In the genomic region with DNA sequence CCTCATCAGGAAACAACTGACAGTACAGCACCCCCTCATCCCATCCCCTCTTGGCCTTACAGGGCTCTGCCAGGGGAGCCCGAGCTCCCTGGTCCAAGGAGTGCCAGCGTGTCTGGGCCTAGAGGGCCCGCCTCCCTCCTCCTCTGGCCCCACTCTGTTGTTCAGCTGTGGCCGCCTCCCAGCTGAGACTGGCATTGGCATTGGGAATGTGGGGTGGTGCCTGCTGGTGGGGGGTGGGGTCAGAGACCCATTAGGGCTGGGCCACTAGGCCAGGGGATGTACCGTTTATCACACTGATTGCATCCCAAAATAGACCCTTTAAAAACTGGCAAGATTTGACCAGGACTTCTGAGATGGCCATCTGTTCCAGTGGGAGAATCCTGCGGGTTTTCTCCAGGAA, we compare ENCODE assay signal across 8 cellular contexts. TPM values are rescaled to one million over a fixed set of nuclear protein-coding genes. Genes with fewer than 3 reads are reported as not detected.
DNase-seq lines count a peak whose midpoint lies in the region; ATAC-seq, FAIRE-seq and TF ChIP-seq lines count a peak whose summit lies in the region.

No MANE protein-coding gene starts in this region.

- intact Hi-C loops in Right ventricle myocardium inferior (cut with DNase I): loop anchor here (5.0 kb wide), 2 partner anchors 72 to 252 kb away; a partner anchor contains a TSS
- intact Hi-C loops in cardiac septum (cut with DNase I): loop anchor here (5.0 kb wide), 3 partner anchors 72 to 252 kb away; a partner anchor contains a TSS
- intact Hi-C loops in kidney (cut with DNase I): no loop called here

- H3K4me3 ChIP-seq in kidney (ENCODE audit: low read length in 2 of 2): peak overlapping the region; percentile 63 to 73

- H3K27ac Mint-ChIP-seq in brain: no peak overlapping the region

- H3K36me3 ChIP-seq in kidney (ENCODE audit: control insufficient read depth in 1 of 2, insufficient read depth in 2 of 2, low read length in 2 of 2): no peaks in the 10 kb centered on the region

- DNase-seq in Right ventricle myocardium inferior (ENCODE audit: missing footprints): no peak
- DNase-seq in cardiac septum (ENCODE audit: low spot score): no peak
- no peak for DNase-seq in kidney
- DNase-seq in substantia nigra (lab: John Stamatoyannopoulos, UW): peak in 41 of 49 donors; percentile 23 to 79 (median 51)

- ATAC-seq in Right ventricle myocardium inferior: peak; percentile 5
- ATAC-seq in GM21529 (IDR thresholded peaks at IDR 0.05; ENCODE audit: unreplicated experiment): no peak
- ATAC-seq in GM21723 (IDR thresholded peaks at IDR 0.05; ENCODE audit: unreplicated experiment): no peak
- no peak for ATAC-seq in HG02623 (IDR thresholded peaks at IDR 0.05; ENCODE audit: unreplicated experiment)

- no peak overlapping the region for H3K27ac ChIP-seq in kidney (ENCODE audit: low read depth in 2 of 2, low read length in 2 of 2)
- H3K27ac ChIP-seq in substantia nigra (ENCODE audit: low read depth, low read length, poor library complexity, severe bottlenecking): peak overlapping the region; percentile 93

- no peaks in the 10 kb centered on the region for H3K9me3 ChIP-seq in kidney (ENCODE audit: control insufficient read depth in 1 of 2, low read length in 2 of 2)

- TF ChIP-seq CTCF in brain (conservative IDR thresholded peaks at IDR 0.05): no peak
- TF ChIP-seq CTCF in kidney (IDR thresholded peaks at IDR 0.05; ENCODE audit: borderline replicate concordance, extremely low read depth, insufficient read depth): no peak

- no peaks in the 10 kb centered on the region for H3K36me3 Mint-ChIP-seq in brain

- H3K9ac ChIP-seq in kidney (ENCODE audit: low read length in 2 of 2): peak overlapping the region in 1 of 2 donors; percentile 65

- peaks cover 37% of the 10 kb centered on the region for H3K27me3 Mint-ChIP-seq in brain

- peaks cover 22% of the 10 kb centered on the region for H3K4me1 Mint-ChIP-seq in brain

- peak overlapping the region; percentile 77 to 90 (median 80) for H3K4me3 Mint-ChIP-seq in brain

- no peak for FAIRE-seq in kidney (lab: Jason Lieb, UNC)

- H3K4me1 ChIP-seq in kidney (ENCODE audit: control insufficient read depth in 1 of 2, insufficient read depth in 1 of 2, low read depth in 1 of 2, low read length in 2 of 2): peaks cover 17 to 27% of the 10 kb centered on the region in 2 donors

- H3K9me3 Mint-ChIP-seq in brain: peaks cover 0 to 7% (median 0%) of the 10 kb centered on the region in 5 experiments

RNA-seq across cellular contexts. Expression of a gene that starts 1.4 kb away (rescaled TPM):
- total RNA-seq in Right ventricle myocardium inferior (12.3 TPM), cardiac septum (14.4 TPM), kidney (26.2 TPM)
- polyA plus RNA-seq in brain (ENCODE audit: insufficient read depth, low read depth, low replicate concordance) (11.4 TPM), kidney (ENCODE audit: insufficient read depth, low read depth, low replicate concordance) (14.4 TPM)

Comparison
In these comparisons a context has a peak if more than half of its experiments do, and no peak if none do; other contexts are left out.
1. DNase-seq: peak in substantia nigra (41 of 49); none in Right ventricle myocardium inferior (single experiment), cardiac septum (single experiment) and kidney (single experiment).